ENCODE assay signal across 8 cellular contexts in genomic region chr19:35757231-35757748, GRCh38. TPM values are rescaled to one million over a fixed set of nuclear protein-coding genes. Genes with fewer than 3 reads are reported as not detected.
DNase-seq lines count a peak whose midpoint lies in the region; ATAC-seq and TF ChIP-seq lines count a peak whose summit lies in the region.

No MANE protein-coding gene starts in this region.

- intact Hi-C loops in activated CD8-positive, alpha-beta T cell treated with anti-CD3 and anti-CD28 coated beads for 36 hours (cut with micrococcal nuclease), result no loop called here

- CTCF ChIA-PET in activated CD8-positive, alpha-beta T cell treated with anti-CD3 and anti-CD28 coated beads for 36 hours (lab: Charles Lee), result interaction anchor here (1.0 to 1.3 kb wide), 2 partner anchors 9 to 12 kb away, joined by 3 to 4 read pairs; partner anchors contain the start of genes PSENEN and U2AF1L4

- H3K4me1 Mint-ChIP-seq in activated CD8-positive, alpha-beta T cell treated with anti-CD3 and anti-CD28 coated beads for 36 hours (ENCODE audit: low read depth), result peaks cover 23% of the 10 kb centered on the region
- H3K4me1 Mint-ChIP-seq in nephron progenitor cell, result peaks cover 36% of the 10 kb centered on the region

- ATAC-seq in HG03432 (IDR thresholded peaks at IDR 0.05; ENCODE audit: unreplicated experiment), result peak; percentile 9
- peak; percentile 27 for ATAC-seq in activated CD8-positive, alpha-beta T cell treated with anti-CD3 and anti-CD28 coated beads for 36 hours
- no peak for ATAC-seq in GM18519 (IDR thresholded peaks at IDR 0.05; ENCODE audit: low FRiP score, unreplicated experiment)

- H3K27ac Mint-ChIP-seq in activated CD8-positive, alpha-beta T cell treated with anti-CD3 and anti-CD28 coated beads for 36 hours, result peak overlapping the region; percentile 94
- H3K27ac Mint-ChIP-seq in nephron progenitor cell, result peak overlapping the region; percentile 79

- TF ChIP-seq CTCF in activated CD8-positive, alpha-beta T cell treated with anti-CD3 and anti-CD28 coated beads for 36 hours (IDR thresholded peaks at IDR 0.05), result no peak
- TF ChIP-seq CTCF in fibroblast of the aortic adventitia (IDR thresholded peaks at IDR 0.05; ENCODE audit: insufficient read depth, low read length) (no peak), nephron progenitor cell (IDR thresholded peaks at IDR 0.05) (no peak)

- H3K4me3 ChIP-seq in fibroblast of the aortic adventitia (ENCODE audit: low read depth, low read length), result peak overlapping the region; percentile 91

- peak overlapping the region; percentile 89 for H3K4me3 Mint-ChIP-seq in activated CD8-positive, alpha-beta T cell treated with anti-CD3 and anti-CD28 coated beads for 36 hours
- peak overlapping the region; percentile 91 for H3K4me3 Mint-ChIP-seq in nephron progenitor cell

- DNase-seq in ELR (ENCODE audit: low read depth), result peak; percentile 93
- peak; percentile 72 for DNase-seq in activated CD8-positive, alpha-beta T cell treated with anti-CD3 and anti-CD28 coated beads for 36 hours
- DNase-seq in fibroblast of the aortic adventitia (ENCODE audit: low read depth), result peak; percentile 100
- peak; percentile 29 for DNase-seq in nephron progenitor cell
- DNase-seq in NCI-H1436 (lab: John Stamatoyannopoulos, UW), result no peak
- no peak for DNase-seq in CD1c-positive myeloid dendritic cell (ENCODE audit: extremely low spot score)

- peaks cover 32% of the 10 kb centered on the region for H3K36me3 Mint-ChIP-seq in activated CD8-positive, alpha-beta T cell treated with anti-CD3 and anti-CD28 coated beads for 36 hours (ENCODE audit: low read depth)
- peaks cover 22% of the 10 kb centered on the region for H3K36me3 Mint-ChIP-seq in nephron progenitor cell (ENCODE audit: low read depth)

- peaks cover 7% of the 10 kb centered on the region for H3K27me3 Mint-ChIP-seq in activated CD8-positive, alpha-beta T cell treated with anti-CD3 and anti-CD28 coated beads for 36 hours
- H3K27me3 Mint-ChIP-seq in nephron progenitor cell (ENCODE audit: low read depth, poor library complexity), result peaks cover 17% of the 10 kb centered on the region

- POLR2A ChIA-PET in activated CD8-positive, alpha-beta T cell treated with anti-CD3 and anti-CD28 coated beads for 36 hours (lab: Charles Lee), result interaction anchor here (0.6 to 2.6 kb wide), 7 partner anchors 9 to 45 kb away, joined by 4 to 19 read pairs (median 4); partner anchors contain the start of genes LIN37, PSENEN and U2AF1L4

- no peaks in the 10 kb centered on the region for H3K9me3 Mint-ChIP-seq in activated CD8-positive, alpha-beta T cell treated with anti-CD3 and anti-CD28 coated beads for 36 hours
- no peaks in the 10 kb centered on the region for H3K9me3 Mint-ChIP-seq in nephron progenitor cell

RNA-seq across cellular contexts. Expression of gene HSPB6, which starts 0.5 kb away (rescaled TPM):
- total RNA-seq in activated CD8-positive, alpha-beta T cell treated with anti-CD3 and anti-CD28 coated beads for 36 hours, result under 1 TPM; 0.85 to 0.95 TPM
- total RNA-seq in fibroblast of the aortic adventitia (ENCODE audit: low replicate concordance), result 297 and 713 TPM in 2 replicates

RNA-seq across cellular contexts. Expression of gene PROSER3, which starts 0.7 kb away (rescaled TPM):
- total RNA-seq in activated CD8-positive, alpha-beta T cell treated with anti-CD3 and anti-CD28 coated beads for 36 hours, result 10 to 100 TPM; 40.7 to 41.1 TPM
- 4.5 and 10.8 TPM in 2 replicates for total RNA-seq in fibroblast of the aortic adventitia (ENCODE audit: low replicate concordance)

RNA-seq across cellular contexts. Expression of gene LIN37, which starts 8.9 kb away (rescaled TPM):
- total RNA-seq in activated CD8-positive, alpha-beta T cell treated with anti-CD3 and anti-CD28 coated beads for 36 hours, result 1 to 10 TPM; 4.5 to 7.8 TPM
- total RNA-seq in fibroblast of the aortic adventitia (ENCODE audit: low replicate concordance), result 5.4 and 15.3 TPM in 2 replicates

RNA-seq across cellular contexts. Expression of gene PSENEN, which starts 11.8 kb away (rescaled TPM):
- 10 to 100 TPM; 37.2 to 41.3 TPM for total RNA-seq in activated CD8-positive, alpha-beta T cell treated with anti-CD3 and anti-CD28 coated beads for 36 hours
- 14.7 and 19.5 TPM in 2 replicates for total RNA-seq in fibroblast of the aortic adventitia (ENCODE audit: low replicate concordance)

RNA-seq across cellular contexts. Expression of gene U2AF1L4, which starts 12.1 kb away (rescaled TPM):
- total RNA-seq in activated CD8-positive, alpha-beta T cell treated with anti-CD3 and anti-CD28 coated beads for 36 hours, result 10 to 100 TPM; 41.7 to 42.5 TPM
- total RNA-seq in fibroblast of the aortic adventitia (ENCODE audit: low replicate concordance), result 5.8 and 7.1 TPM in 2 replicates

Comparison
In these comparisons a context has a peak if more than half of its experiments do, and no peak if none do; other contexts are left out.
1. DNase-seq: peak in ELR (single experiment), activated CD8-positive, alpha-beta T cell treated with anti-CD3 and anti-CD28 coated beads for 36 hours (single experiment), fibroblast of the aortic adventitia (single experiment) and nephron progenitor cell (single experiment); none in NCI-H1436 (single experiment) and CD1c-positive myeloid dendritic cell (single experiment).
2. RNA of gene HSPB6, which starts 0.5 kb away (total RNA-seq): 297 to 713 TPM in fibroblast of the aortic adventitia; 0.85 to 0.95 TPM in activated CD8-positive, alpha-beta T cell treated with anti-CD3 and anti-CD28 coated beads for 36 hours; every median in the first group is over 100 times any median in the second.